19 cellular contexts compared by ENCODE assay signal in the genomic region with DNA sequence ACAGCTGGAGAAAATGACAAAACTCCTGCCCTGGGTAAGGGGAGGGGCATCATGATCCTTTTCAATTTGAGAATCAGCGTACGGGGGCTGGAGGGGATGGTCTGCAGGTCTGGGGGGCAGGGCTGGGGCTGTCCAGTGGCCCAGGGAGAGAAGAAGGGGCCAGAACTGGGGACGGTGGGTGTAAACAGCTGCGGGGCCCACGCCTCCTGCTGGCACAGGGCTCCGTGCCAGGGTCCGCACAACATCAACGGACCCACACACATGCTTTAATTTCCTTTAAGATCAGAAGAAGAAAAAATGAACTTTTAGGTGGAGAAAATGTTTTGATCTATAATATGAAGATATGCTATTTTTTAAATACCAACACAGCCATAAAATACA. TPM values are rescaled to one million over a fixed set of nuclear protein-coding genes. Genes with fewer than 3 reads are reported as not detected.
DNase-seq lines count a peak whose midpoint lies in the region; ATAC-seq and TF ChIP-seq lines count a peak whose summit lies in the region.
"Had no signal": no experiment of that assay in that cellular context is flagged by ENCODE, and none has a peak within 500 bp of the region (broad histone marks: within the 10 kb centered on the region; RNA-seq: fewer than 3 reads in every experiment).

No MANE protein-coding gene starts in this region.

- H3K4me3 ChIP-seq in right atrium auricular region (no peak overlapping the region), coronary artery (no peak overlapping the region), aorta (ENCODE audit: low read length in 2 of 2) (no peak overlapping the region)
- H3K4me3 ChIP-seq: A549, GM12878, GM23248 had no signal

- no peaks in the 10 kb centered on the region for H3K9me3 ChIP-seq in right atrium auricular region
- no peaks in the 10 kb centered on the region for H3K9me3 ChIP-seq in aorta (ENCODE audit: control insufficient read depth, low read length)
- H3K9me3 ChIP-seq: A549 had no signal

- H3K36me3 ChIP-seq in right atrium auricular region (no peaks in the 10 kb centered on the region), aorta (ENCODE audit: control insufficient read depth in 1 of 2, insufficient read depth in 2 of 2, low read length in 1 of 2) (no peaks in the 10 kb centered on the region)

- TF ChIP-seq CTCF in right atrium auricular region (IDR thresholded peaks at IDR 0.05), result no peak
- no peak for TF ChIP-seq CTCF in coronary artery (IDR thresholded peaks at IDR 0.05)
- no peak for TF ChIP-seq CTCF in osteocyte (IDR thresholded peaks at IDR 0.05)

- intact Hi-C loops in cardiac septum (cut with DNase I), result no loop called here
- intact Hi-C loops in aorta (cut with DNase I), result no loop called here

- no peaks in the 10 kb centered on the region for H3K4me1 Mint-ChIP-seq in osteocyte (ENCODE audit: unreplicated experiment)
- H3K4me1 Mint-ChIP-seq in activated naive CD8-positive, alpha-beta T cell treated with anti-CD3 and anti-CD28 coated beads, Interleukin-2, amount 50 U/mL, for 24 hours, result no peaks in the 10 kb centered on the region

- peaks cover 17% of the 10 kb centered on the region for H3K27me3 Mint-ChIP-seq in osteocyte (ENCODE audit: unreplicated experiment)
- H3K27me3 Mint-ChIP-seq in activated naive CD8-positive, alpha-beta T cell treated with anti-CD3 and anti-CD28 coated beads, Interleukin-2, amount 50 U/mL, for 24 hours, result peaks cover 11% of the 10 kb centered on the region

- no peak overlapping the region for H3K27ac ChIP-seq in right atrium auricular region
- no peak overlapping the region for H3K27ac ChIP-seq in coronary artery
- H3K27ac ChIP-seq in aorta (ENCODE audit: low read depth in 1 of 2, low read length in 2 of 2), result no peak overlapping the region
- H3K27ac ChIP-seq: A549, C4-2B, GM23248 had no signal

- DNase-seq in cardiac septum (ENCODE audit: low spot score) (peak; percentile 19), right atrium auricular region (ENCODE audit: low spot score) (no peak), coronary artery (ENCODE audit: low spot score) (peak; percentile 33), osteocyte (ENCODE audit: extremely low spot score, unreplicated experiment) (peak; percentile 79), aorta (peak; percentile 8 to 57), NCI-H2081 treated with DMSO at 0.1 percent for 48 hours (lab: John Stamatoyannopoulos, UW) (no peak), NCI-H146 (lab: John Stamatoyannopoulos, UW) (no peak)
- DNase-seq in activated naive CD8-positive, alpha-beta T cell treated with anti-CD3 and anti-CD28 coated beads, Interleukin-2, amount 50 U/mL, for 24 hours, result no peak
- DNase-seq: GDM1; GM23248; NCI-H1105; NCI-H187; NCI-H446; NK-92 treated with Interleukin-12 subunit alpha and Interleukin-12 subunit beta, amount 100 ng/mL, for 24 hours had no signal

- no peak overlapping the region for H3K4me3 Mint-ChIP-seq in osteocyte (ENCODE audit: unreplicated experiment)
- H3K4me3 Mint-ChIP-seq in activated naive CD8-positive, alpha-beta T cell treated with anti-CD3 and anti-CD28 coated beads, Interleukin-2, amount 50 U/mL, for 24 hours, result no peak overlapping the region

- 73 to 74% methylated on average over 8 of the region's 8 CpGs for whole genome bisulfite sequencing in aorta, 2 donors

- no peak for ATAC-seq in aorta (ENCODE audit: low FRiP score)
- no peak for ATAC-seq in activated naive CD8-positive, alpha-beta T cell treated with anti-CD3 and anti-CD28 coated beads, Interleukin-2, amount 50 U/mL, for 24 hours
- ATAC-seq: A549, GM12878 had no signal

- H3K27me3 ChIP-seq in right atrium auricular region (no peaks in the 10 kb centered on the region), aorta (ENCODE audit: control insufficient read depth in 1 of 2, insufficient read depth in 2 of 2, low read length in 1 of 2) (no peaks in the 10 kb centered on the region)

- no peaks in the 10 kb centered on the region for H3K9me3 Mint-ChIP-seq in osteocyte (ENCODE audit: unreplicated experiment)
- peaks cover 10% of the 10 kb centered on the region for H3K9me3 Mint-ChIP-seq in activated naive CD8-positive, alpha-beta T cell treated with anti-CD3 and anti-CD28 coated beads, Interleukin-2, amount 50 U/mL, for 24 hours

- H3K4me1 ChIP-seq in right atrium auricular region, result peaks cover 0 to 10% of the 10 kb centered on the region in 2 donors
- no peaks in the 10 kb centered on the region for H3K4me1 ChIP-seq in aorta (ENCODE audit: control insufficient read depth in 1 of 2, insufficient read depth in 2 of 2, low read length in 2 of 2)
- H3K4me1 ChIP-seq: A549 had no signal

- no peak overlapping the region for H3K27ac Mint-ChIP-seq in osteocyte (ENCODE audit: unreplicated experiment)
- no peak overlapping the region for H3K27ac Mint-ChIP-seq in activated naive CD8-positive, alpha-beta T cell treated with anti-CD3 and anti-CD28 coated beads, Interleukin-2, amount 50 U/mL, for 24 hours

- no peaks in the 10 kb centered on the region for H3K36me3 Mint-ChIP-seq in osteocyte (ENCODE audit: unreplicated experiment)
- H3K36me3 Mint-ChIP-seq in activated naive CD8-positive, alpha-beta T cell treated with anti-CD3 and anti-CD28 coated beads, Interleukin-2, amount 50 U/mL, for 24 hours (ENCODE audit: low read depth), result no peaks in the 10 kb centered on the region

RNA-seq across cellular contexts. Expression of gene PSAPL1, which starts 52.1 kb away (rescaled TPM):
- not detected for total RNA-seq in cardiac septum
- under 1 TPM in 1 of 2 donors, not detected in 1; 0.12 TPM for total RNA-seq in right atrium auricular region
- total RNA-seq in osteocyte, result not detected in 2 replicates
- not detected for total RNA-seq in aorta
- not detected for polyA plus RNA-seq in aorta
- total RNA-seq: GM12878, GM23248, LHCN-M2, OCI-LY7 had no signal
- polyA plus RNA-seq: GM12878, GM23248 had no signal

Comparison
In these comparisons a context has a peak if more than half of its experiments do, and no peak if none do; other contexts are left out.
1. DNase-seq: peak in cardiac septum (single experiment), coronary artery (single experiment), osteocyte (single experiment) and aorta (2 of 2); none in right atrium auricular region (single experiment), NCI-H2081 treated with DMSO at 0.1 percent for 48 hours (single experiment), NCI-H146 (single experiment) and activated naive CD8-positive, alpha-beta T cell treated with anti-CD3 and anti-CD28 coated beads, Interleukin-2, amount 50 U/mL, for 24 hours (single experiment).